In the genomic region with DNA sequence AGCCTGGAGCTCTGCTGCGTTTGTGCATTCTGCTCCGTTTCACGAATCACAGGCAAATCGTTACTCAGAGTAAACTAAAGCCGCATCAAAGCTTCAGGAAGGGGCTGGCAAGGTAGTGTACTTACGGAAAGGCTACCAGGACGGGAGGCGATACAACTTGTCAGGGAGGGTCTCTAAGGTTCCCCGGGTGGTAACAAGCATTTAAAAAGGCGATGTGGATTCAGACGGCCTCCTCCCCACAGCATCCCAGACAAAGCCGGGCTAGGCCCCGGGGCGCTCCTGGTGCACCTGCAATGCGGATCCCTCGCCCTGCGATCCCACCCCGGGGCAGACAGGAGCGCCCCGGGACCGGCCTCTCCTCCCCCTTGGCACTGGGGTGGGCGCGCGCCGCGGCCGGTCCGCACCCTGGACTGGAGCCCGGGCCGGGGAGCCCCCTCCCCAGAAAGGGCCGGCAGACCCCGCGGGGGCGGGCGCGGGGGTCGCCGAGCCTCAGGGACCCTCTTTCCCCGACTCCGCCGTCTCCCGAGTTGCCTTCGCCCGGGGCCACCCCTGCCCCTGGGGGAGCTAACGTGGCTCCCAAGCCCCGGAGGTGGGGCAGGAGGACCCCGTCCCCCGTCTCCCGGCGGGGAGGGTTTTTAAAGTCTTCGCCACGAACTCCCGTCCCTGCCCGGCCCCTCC, we compare ENCODE assay signal across 8 cellular contexts. TPM values are rescaled to one million over a fixed set of nuclear protein-coding genes. Genes with fewer than 3 reads are reported as not detected.
DNase-seq lines count a peak whose midpoint lies in the region; ATAC-seq and TF ChIP-seq lines count a peak whose summit lies in the region.

No MANE protein-coding gene starts in this region.

- no peaks in the 10 kb centered on the region for H3K27me3 Mint-ChIP-seq in T-cell

- DNase-seq in AG04450 (ENCODE audit: low read depth, low spot score) (no peak), HT1080 (ENCODE audit: low read depth) (peak; percentile 34), T-cell (peak in 31 of 34 experiments; percentile 4 to 49 (median 13)), astrocyte of the hippocampus (ENCODE audit: low read depth, low spot score) (peak; percentile 71), skeletal muscle cell (ENCODE audit: low read depth) (no peak), NCI-H446 treated with DMSO at 0.1 percent for 48 hours (lab: John Stamatoyannopoulos, UW) (no peak)

- peak overlapping the region; percentile 79 to 95 for H3K27ac Mint-ChIP-seq in T-cell

- H3K4me3 Mint-ChIP-seq in T-cell, result peak overlapping the region; percentile 88 to 93 (median 91)

- H3K36me3 Mint-ChIP-seq in T-cell, result peaks cover 7% of the 10 kb centered on the region

- H3K9me3 Mint-ChIP-seq in T-cell, result no peaks in the 10 kb centered on the region

- ATAC-seq in GM19372 (IDR thresholded peaks at IDR 0.05; ENCODE audit: low read depth, unreplicated experiment) (peak; percentile 1), T-cell (replicated peaks in 1 of 4) (peak in 3 of 4 experiments; percentile 0 to 23 (median 6))

- peak overlapping the region; percentile 67 for H3K27ac ChIP-seq in AG04450 (ENCODE audit: low read depth, low read length)

- H3K4me1 Mint-ChIP-seq in T-cell, result peaks cover 30 to 47% (median 39%) of the 10 kb centered on the region in 3 donors

- CTCF ChIA-PET in AG04450 (lab: Charles Lee), result interaction anchor here (0.6 to 1.9 kb wide), 4 partner anchors 11 to 76 kb away, joined by 3 to 6 read pairs (median 4); no protein-coding TSS in a partner anchor
- CTCF ChIA-PET in T-cell (lab: Charles Lee), result interaction anchor here (0.7 to 1.0 kb wide), 4 partner anchors 9 to 67 kb away, joined by 3 to 4 read pairs (median 4); no protein-coding TSS in a partner anchor

- POLR2A ChIA-PET in AG04450 (lab: Yijun Ruan, JAX) (no interaction called here), T-cell (lab: Charles Lee) (interaction anchor here (0.6 to 0.7 kb wide), 2 partner anchors 10 to 171 kb away, joined by 3 read pairs; no protein-coding TSS in a partner anchor)

- H3K4me3 ChIP-seq in AG04450 (ENCODE audit: low read depth, low read length), result peak overlapping the region; percentile 66
- H3K4me3 ChIP-seq in iPS-11a (ENCODE audit: low read depth, low read length), result peak overlapping the region; percentile 15
- peak overlapping the region; percentile 78 for H3K4me3 ChIP-seq in skeletal muscle cell (ENCODE audit: low read depth, low read length)

- H3K27me3 ChIP-seq in AG04450 (ENCODE audit: control insufficient read depth, insufficient read depth, low read length), result no peaks in the 10 kb centered on the region

- no peak for TF ChIP-seq CTCF in AG04450 (IDR thresholded peaks at IDR 0.05; ENCODE audit: low read depth, low read length)

- H3K9me3 ChIP-seq in AG04450 (ENCODE audit: control insufficient read depth, insufficient read depth, low read length), result no peaks in the 10 kb centered on the region; the same call in 1 of the 2 replicates

RNA-seq across cellular contexts. Expression of a gene that starts 0.7 kb away (rescaled TPM):
- 52.2 and 63.4 TPM in 2 replicates for polyA plus RNA-seq in AG04450 (2011; rRNA removed)
- 32.1 and 38.4 TPM in 2 replicates for polyA minus RNA-seq in AG04450 (2011; rRNA and poly(A)+ RNA removed)
- 0.33 and 0.63 TPM in 2 replicates for total RNA-seq in HT1080 (2014; rRNA removed; shearing (Covaris generic))
- 2.8 and 2.9 TPM in 2 replicates for polyA plus RNA-seq in HT1080 (2015; cell fraction: cytosol; rRNA removed)
- 1.7 and 2.1 TPM in 2 replicates for polyA plus RNA-seq in HT1080 (2015; cell fraction: nucleus; rRNA removed)
- total RNA-seq in T-cell, result 10 to 100 TPM; 22.1 to 44.9 (median 38.7) TPM

RNA-seq across cellular contexts. Expression of a gene that starts 1.1 kb away (rescaled TPM):
- polyA plus RNA-seq in AG04450 (2011; rRNA removed), result 60.1 and 66.6 TPM in 2 replicates
- polyA minus RNA-seq in AG04450 (2011; rRNA and poly(A)+ RNA removed), result 33.8 and 34.2 TPM in 2 replicates
- 46.8 and 55.4 TPM in 2 replicates for total RNA-seq in HT1080 (2014; rRNA removed; shearing (Covaris generic))
- polyA plus RNA-seq in HT1080 (2015; cell fraction: cytosol; rRNA removed), result 51.9 and 60.4 TPM in 2 replicates
- polyA plus RNA-seq in HT1080 (2015; cell fraction: nucleus; rRNA removed), result 34.4 and 35.6 TPM in 2 replicates
- total RNA-seq in T-cell, result 10 to 100 TPM; 30.6 to 58.2 (median 56.1) TPM

Comparison
In these comparisons a context has a peak if more than half of its experiments do, and no peak if none do; other contexts are left out.
1. DNase-seq: peak in HT1080 (single experiment), T-cell (31 of 34) and astrocyte of the hippocampus (single experiment); none in AG04450 (single experiment), skeletal muscle cell (single experiment) and NCI-H446 treated with DMSO at 0.1 percent for 48 hours (single experiment).
2. H3K4me3 ChIP-seq: peak in every context shown above with its lines; median percentile 78 in skeletal muscle cell; 66 in AG04450; 15 in iPS-11a.
3. RNA of a gene that starts 0.7 kb away (total RNA-seq): 22.1 to 44.9 TPM in T-cell; 0.33 to 0.63 TPM in HT1080; every median in the first group is over 10 times any median in the second.